In genomic region chr11:60634151-60634550, GRCh38 we compare ENCODE assay signal across 8 cellular contexts.
A peak's percentile ranks its signal among the peaks of the same experiment; 100 is the strongest.
DNase-seq lines count a peak whose midpoint lies in the region; ATAC-seq and TF ChIP-seq lines count a peak whose summit lies in the region.

No MANE protein-coding gene starts in this region.

- no peaks in the 10 kb centered on the region for H3K4me1 Mint-ChIP-seq in Calu3 (ENCODE audit: low read depth, unreplicated experiment)
- H3K4me1 Mint-ChIP-seq in CD4-positive, alpha-beta memory T cell: no peaks in the 10 kb centered on the region

- no peaks in the 10 kb centered on the region for H3K9me3 ChIP-seq in CD4-positive, alpha-beta memory T cell (ENCODE audit: control insufficient read depth in 1 of 2, low read length in 2 of 2)

- POLR2A ChIA-PET in CD4-positive, alpha-beta memory T cell (lab: Charles Lee; ENCODE audit: partially characterized antibody): no interaction called here

- no peak overlapping the region for H3K27ac Mint-ChIP-seq in Calu3 (ENCODE audit: unreplicated experiment)
- no peak overlapping the region for H3K27ac Mint-ChIP-seq in CD4-positive, alpha-beta memory T cell

- H3K36me3 ChIP-seq in CD4-positive, alpha-beta memory T cell (ENCODE audit: insufficient read depth, low read length): no peaks in the 10 kb centered on the region

- peaks cover 2% of the 10 kb centered on the region for H3K9me3 Mint-ChIP-seq in Calu3 (ENCODE audit: low read depth, unreplicated experiment)
- peaks cover 2 to 32% (median 15%) of the 10 kb centered on the region in 8 donors for H3K9me3 Mint-ChIP-seq in CD4-positive, alpha-beta memory T cell

- intact Hi-C loops in Calu3 (cut with micrococcal nuclease; ENCODE audit: unreplicated experiment): no loop called here
- intact Hi-C loops in CD4-positive, alpha-beta memory T cell (cut with micrococcal nuclease): no loop called here

- no peak overlapping the region for H3K4me3 ChIP-seq in choroid plexus epithelial cell (ENCODE audit: low read depth, low read length)
- H3K4me3 ChIP-seq in CD4-positive, alpha-beta memory T cell (ENCODE audit: low read length in 2 of 2): no peak overlapping the region

- no peaks in the 10 kb centered on the region for H3K4me1 ChIP-seq in CD4-positive, alpha-beta memory T cell (ENCODE audit: insufficient read depth, low read length)

- H3K4me3 Mint-ChIP-seq in Calu3 (ENCODE audit: low read depth, unreplicated experiment): no peak overlapping the region
- no peak overlapping the region for H3K4me3 Mint-ChIP-seq in CD4-positive, alpha-beta memory T cell

- no peak overlapping the region for H3K27ac ChIP-seq in CD4-positive, alpha-beta memory T cell (ENCODE audit: low read depth, low read length)

- TF ChIP-seq CTCF in Calu3 (IDR thresholded peaks at IDR 0.05; ENCODE audit: unreplicated experiment): no peak
- peak; percentile 34 for TF ChIP-seq CTCF in choroid plexus epithelial cell (conservative IDR thresholded peaks at IDR 0.05; ENCODE audit: low read depth, low read length)

- peaks cover 5% of the 10 kb centered on the region for H3K27me3 ChIP-seq in CD4-positive, alpha-beta memory T cell (ENCODE audit: insufficient read depth, low read length)

- no TSS peak for BruUV-seq in Calu3 (replicated peaks; lab: Mats Ljungman, UMichigan)

- DNase-seq in Calu3: peak; percentile 10
- DNase-seq in choroid plexus epithelial cell (ENCODE audit: low read depth): peak; percentile 1
- no peak for DNase-seq in T-helper 1 cell
- DNase-seq in NCI-H1048 (lab: John Stamatoyannopoulos, UW): no peak
- DNase-seq in SW480 (ENCODE audit: low spot score): no peak
- DNase-seq in CD4-positive, alpha-beta memory T cell: no peak

- H3K27me3 Mint-ChIP-seq in Calu3 (ENCODE audit: unreplicated experiment): no peaks in the 10 kb centered on the region
- peaks cover 30 to 41% of the 10 kb centered on the region in 2 donors for H3K27me3 Mint-ChIP-seq in CD4-positive, alpha-beta memory T cell

- ATAC-seq in GM19395 (IDR thresholded peaks at IDR 0.05; ENCODE audit: unreplicated experiment) (peak; percentile 62), HG03175 (IDR thresholded peaks at IDR 0.05; ENCODE audit: unreplicated experiment) (peak; percentile 42)

- CTCF ChIA-PET in Calu3 (lab: Charles Lee): interaction anchor here (0.7 kb wide), 1 partner anchor 268 kb away, joined by 3 read pairs; no protein-coding TSS in a partner anchor
- CTCF ChIA-PET in CD4-positive, alpha-beta memory T cell (lab: Charles Lee; ENCODE audit: partially characterized antibody): no interaction called here

- no peaks in the 10 kb centered on the region for H3K36me3 Mint-ChIP-seq in Calu3 (ENCODE audit: insufficient read depth, unreplicated experiment)
- H3K36me3 Mint-ChIP-seq in CD4-positive, alpha-beta memory T cell: peaks cover 0 to 4% of the 10 kb centered on the region in 2 donors

Comparison
In these comparisons a context has a peak if more than half of its experiments do, and no peak if none do; other contexts are left out.
1. DNase-seq: peak in Calu3 (single experiment) and choroid plexus epithelial cell (single experiment); none in T-helper 1 cell (0 of 5), NCI-H1048 (single experiment), SW480 (single experiment) and CD4-positive, alpha-beta memory T cell (0 of 5).